10 cellular contexts compared by ENCODE assay signal in genomic region chr4:128830906-128831525, GRCh38. TPM values are rescaled to one million over a fixed set of nuclear protein-coding genes. Genes with fewer than 3 reads are reported as not detected.
DNase-seq lines count a peak whose midpoint lies in the region; ATAC-seq, FAIRE-seq and TF ChIP-seq lines count a peak whose summit lies in the region.
"Had no signal": no experiment of that assay in that cellular context is flagged by ENCODE, and none has a peak within 500 bp of the region (broad histone marks: within the 10 kb centered on the region; RNA-seq: fewer than 3 reads in every experiment).

No MANE protein-coding gene starts in this region.

- peak in 1 of 8 donors; percentile 6 for ATAC-seq in heart right ventricle
- no peak for ATAC-seq in Right ventricle myocardium inferior
- ATAC-seq in thoracic aorta (ENCODE audit: insufficient number of reproducible peaks, low FRiP score, low read depth) = no peak
- ATAC-seq: lower lobe of right lung had no signal

- peaks cover 0 to 4% (median 0%) of the 10 kb centered on the region in 11 donors for H3K9me3 ChIP-seq in heart right ventricle
- H3K9me3 ChIP-seq in SK-N-MC (ENCODE audit: low read depth, low read length) = no peaks in the 10 kb centered on the region
- H3K9me3 ChIP-seq in kidney (ENCODE audit: control insufficient read depth in 1 of 2, low read length in 2 of 2) = no peaks in the 10 kb centered on the region
- H3K9me3 ChIP-seq in thoracic aorta = no peaks in the 10 kb centered on the region
- H3K9me3 ChIP-seq: lower lobe of right lung had no signal

- H3K9ac ChIP-seq in SK-N-MC (ENCODE audit: insufficient read length) = no peak overlapping the region
- H3K9ac ChIP-seq in kidney (ENCODE audit: low read length in 2 of 2) = peak overlapping the region in 1 of 2 donors; percentile 24

- no peaks in the 10 kb centered on the region for H3K27me3 ChIP-seq in heart right ventricle
- H3K27me3 ChIP-seq in thoracic aorta (replicated peaks; ENCODE audit: insufficient read depth) = no peaks in the 10 kb centered on the region

- H3K4me1 ChIP-seq in heart right ventricle (peaks cover 15 to 81% (median 56%) of the 10 kb centered on the region in 9 donors), kidney (ENCODE audit: control insufficient read depth in 1 of 2, insufficient read depth in 1 of 2, low read depth in 1 of 2, low read length in 2 of 2) (peaks cover 37 to 44% of the 10 kb centered on the region in 2 donors), thoracic aorta (ENCODE audit: control insufficient read depth in 1 of 2, low read depth in 2 of 2) (peaks cover 36 to 57% of the 10 kb centered on the region in 2 donors)

- no peak for FAIRE-seq in kidney (lab: Jason Lieb, UNC)
- no peak for FAIRE-seq in H54 (lab: Jason Lieb, UNC)

- H3K27ac ChIP-seq in heart right ventricle (peak overlapping the region in 9 of 10 donors; percentile 20 to 49 (median 38)), SK-N-MC (no peak overlapping the region), kidney (ENCODE audit: low read depth in 2 of 2, low read length in 2 of 2) (peak overlapping the region; percentile 5 to 26), thoracic aorta (peak overlapping the region in 1 of 2 donors; percentile 2)
- H3K27ac ChIP-seq: lower lobe of right lung had no signal

- H3K36me3 ChIP-seq in heart right ventricle (peaks cover 0 to 41% (median 0%) of the 10 kb centered on the region in 9 donors), SK-N-MC (ENCODE audit: insufficient read depth, low read length) (peaks cover 21% of the 10 kb centered on the region), kidney (ENCODE audit: control insufficient read depth in 1 of 2, insufficient read depth in 2 of 2, low read length in 2 of 2) (peaks cover 3 to 5% of the 10 kb centered on the region in 2 donors), thoracic aorta (peaks cover 6% of the 10 kb centered on the region)

- DNase-seq in heart right ventricle (no peak), Right ventricle myocardium inferior (ENCODE audit: missing footprints) (no peak), SK-N-MC (ENCODE audit: low read depth, low spot score) (no peak), kidney (no peak), thoracic aorta (ENCODE audit: low spot score) (no peak), OCI-M2 (lab: John Stamatoyannopoulos, UW; ENCODE audit: unreplicated experiment) (no peak), H54 (ENCODE audit: insufficient read length, low spot score) (no peak)
- no peak for DNase-seq in activated CD8-positive, alpha-beta memory T cell treated with anti-CD3 and anti-CD28 coated beads, Interleukin-2, amount 50 U/mL, for 48 hours
- DNase-seq: activated CD4-positive, alpha-beta T cell treated with anti-CD3 and anti-CD28 coated beads, Interleukin-2, amount 50 U/mL, for 1 hour; lower lobe of right lung had no signal

- TF ChIP-seq POLR2A in H54 (IDR thresholded peaks at IDR 0.05; ENCODE audit: low read depth, low read length) = no peak

- 16 to 18% methylated on average over 5 of the region's 5 CpGs for whole genome bisulfite sequencing in heart right ventricle, 2 donors

- H3K4me3 ChIP-seq in heart right ventricle (no peak overlapping the region), SK-N-MC (peak overlapping the region; percentile 41), kidney (ENCODE audit: low read length in 2 of 2) (peak overlapping the region; percentile 2 to 31), thoracic aorta (peak overlapping the region; percentile 2)
- H3K4me3 ChIP-seq: lower lobe of right lung had no signal

- TF ChIP-seq CTCF in heart right ventricle (IDR thresholded peaks at IDR 0.05) (no peak), kidney (IDR thresholded peaks at IDR 0.05; ENCODE audit: borderline replicate concordance, extremely low read depth, insufficient read depth) (no peak), thoracic aorta (IDR thresholded peaks at IDR 0.05) (no peak)

- intact Hi-C loops in heart right ventricle (cut with DNase I) = loop anchor here in 1 of 10 donors (10.0 kb wide), 1 partner anchor 546 kb away; the partner anchor contains the start of gene PGRMC2
- intact Hi-C loops in Right ventricle myocardium inferior (cut with DNase I) = no loop called here
- intact Hi-C loops in kidney (cut with DNase I) = no loop called here

RNA-seq across cellular contexts. Expression of gene JADE1, which starts 21.5 kb away (rescaled TPM):
- total RNA-seq in heart right ventricle (10 to 100 TPM; 19.4 to 32.3 (median 23.5) TPM), Right ventricle myocardium inferior (24.3 TPM), kidney (119 TPM), thoracic aorta (10 to 100 TPM; 23.7 to 63.8 TPM)
- polyA plus RNA-seq in heart right ventricle (10 to 100 TPM; 12.1 to 25.5 TPM), kidney (ENCODE audit: insufficient read depth, low read depth, low replicate concordance) (23.0 TPM)

Comparison
In these comparisons a context has a peak if more than half of its experiments do, and no peak if none do; other contexts are left out.
1. H3K4me3 ChIP-seq: peak in SK-N-MC (single experiment), kidney (2 of 2) and thoracic aorta (single experiment); none in heart right ventricle (0 of 10).